Comparison of ENCODE assay signal across 6 cellular contexts in the genomic region with DNA sequence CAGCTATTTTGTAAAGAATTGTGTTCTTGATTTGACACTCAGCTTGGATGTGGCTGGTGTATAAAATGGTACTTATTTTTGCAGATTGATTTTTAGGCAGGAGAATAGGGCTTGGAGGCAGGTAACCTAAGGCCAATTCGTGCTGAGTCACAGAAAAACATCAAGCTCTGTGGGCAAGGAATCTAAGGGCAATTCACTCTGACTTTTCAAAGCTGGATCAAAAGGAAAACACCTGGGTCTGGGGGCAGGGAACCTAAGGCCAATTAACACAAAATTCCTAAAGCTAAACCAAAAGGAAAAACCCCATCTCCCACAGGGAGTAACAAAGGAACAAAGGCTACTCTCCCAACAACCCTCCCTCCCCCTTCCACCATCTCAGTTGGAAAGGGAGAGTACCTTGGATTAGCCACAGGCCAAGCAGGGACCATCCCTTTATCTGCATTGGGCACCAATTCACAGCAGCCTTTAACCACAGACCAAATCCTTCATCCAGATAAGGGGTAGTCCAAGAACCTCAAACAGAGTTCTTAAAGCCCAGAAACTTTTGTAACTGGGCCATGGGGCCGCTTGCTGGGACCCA.
A peak's percentile ranks its signal among the peaks of the same experiment; 100 is the strongest.
DNase-seq lines count a peak whose midpoint lies in the region; ATAC-seq, FAIRE-seq and TF ChIP-seq lines count a peak whose summit lies in the region.
"Not testable (repeated sequence)": the region's sequence is repeated elsewhere in the genome, so short reads cannot be mapped to it uniquely, and the experiment has no call there.

No MANE protein-coding gene starts in this region.

- not testable (repeated sequence) for H3K4me3 Mint-ChIP-seq in WTC11, endodermal cell, neural progenitor cell

- not testable (repeated sequence) for H3K27ac Mint-ChIP-seq in WTC11, endodermal cell, neural progenitor cell

- peaks cover 17% of the 10 kb centered on the region for H3F3A ChIP-seq in neural progenitor cell (ENCODE audit: low read depth)

- 50% methylated on average over 1 of the region's 2 CpGs; no CpG with 5 or more reads in 1 of the 2 experiments for WGBS in endodermal cell (ENCODE audit: insufficient coverage in 1 of 2, insufficient read length in 1 of 2), 2 experiments

- not testable (repeated sequence) for H3K36me3 Mint-ChIP-seq in WTC11; endodermal cell (ENCODE audit: low read depth); neural progenitor cell

- not testable (repeated sequence) for H3K9me3 ChIP-seq in HUES6 (ENCODE audit: control insufficient read depth, insufficient read depth, low read depth, low read length); endodermal cell (ENCODE audit: control insufficient read depth, low read length); neural progenitor cell (ENCODE audit: low read depth)

- H3K27ac ChIP-seq in HUES6 (ENCODE audit: low read depth, low read length) (0 out of 2 replicates have a peak overlapping the region, but pooled peaks have one; percentile 26), neural progenitor cell (peak overlapping the region; percentile 84)
- H3K27ac ChIP-seq in endodermal cell (ENCODE audit: low read depth, low read length) = not testable (repeated sequence)

- not testable (repeated sequence) for H4K20me1 ChIP-seq in neural progenitor cell (ENCODE audit: low read depth)

- POLR2A ChIA-PET in WTC11 (lab: Charles Lee) = not testable (repeated sequence)

- not testable (repeated sequence) for H3K27me3 Mint-ChIP-seq in WTC11 (ENCODE audit: low read depth); neural progenitor cell (ENCODE audit: insufficient read depth, low read depth)
- H3K27me3 Mint-ChIP-seq in endodermal cell (ENCODE audit: insufficient read depth) = peaks cover 22% of the 10 kb centered on the region

- H3K4me3 ChIP-seq in HUES6 (ENCODE audit: low read depth, low read length); endodermal cell (ENCODE audit: low read length); neural progenitor cell: not testable (repeated sequence)

- not testable (repeated sequence) for H3K9me3 Mint-ChIP-seq in WTC11, endodermal cell, neural progenitor cell

- TF ChIP-seq POLR2A in GM12892 (IDR thresholded peaks at IDR 0.05; ENCODE audit: low read depth, low read length) = not testable (repeated sequence)

- CTCF ChIA-PET in WTC11 (lab: Charles Lee) = not testable (repeated sequence)

- not testable (repeated sequence) for H3K4me1 ChIP-seq in HUES6 (ENCODE audit: control insufficient read depth, insufficient read depth, low read length); endodermal cell (ENCODE audit: control insufficient read depth, insufficient read depth, low read length); neural progenitor cell

- H2AFZ ChIP-seq in neural progenitor cell (replicated peaks) = not testable (repeated sequence)

- H3K4me2 ChIP-seq in neural progenitor cell = not testable (repeated sequence)

- not testable (repeated sequence) for DNase-seq in GM12892 (ENCODE audit: insufficient read length)
- DNase-seq in WTC11 (ENCODE audit: low spot score) = peak; percentile 10
- DNase-seq in endodermal cell = peak; percentile 78
- peak; percentile 9 for DNase-seq in iPS DF 4.7 (ENCODE audit: extremely low read depth, low spot score)
- DNase-seq in neural progenitor cell (ENCODE audit: low spot score) = peak; percentile 78

- H3K27me3 ChIP-seq in HUES6 (ENCODE audit: control insufficient read depth, insufficient read depth, low read length); endodermal cell (ENCODE audit: control insufficient read depth, insufficient read depth, low read length, poor library complexity, severe bottlenecking); neural progenitor cell: not testable (repeated sequence)

- FAIRE-seq in GM12892 (lab: Jason Lieb, UNC) = peak; percentile 27

- ATAC-seq in WTC11 = peak; percentile 99

- H3K9ac ChIP-seq in HUES6 (ENCODE audit: low read length); endodermal cell (ENCODE audit: extremely low read depth, low read length, poor library complexity, severe bottlenecking); neural progenitor cell: not testable (repeated sequence)

- peaks cover 10% of the 10 kb centered on the region for H3K4me1 Mint-ChIP-seq in WTC11
- not testable (repeated sequence) for H3K4me1 Mint-ChIP-seq in endodermal cell, neural progenitor cell

- not testable (repeated sequence) for H3K79me2 ChIP-seq in neural progenitor cell (ENCODE audit: low read depth)

- TF ChIP-seq CTCF in WTC11 (IDR thresholded peaks at IDR 0.05); endodermal cell (conservative IDR thresholded peaks at IDR 0.05); neural progenitor cell (IDR thresholded peaks at IDR 0.05): not testable (repeated sequence)

- H3K36me3 ChIP-seq in HUES6 (ENCODE audit: control insufficient read depth, insufficient read depth, low read length); endodermal cell (ENCODE audit: control insufficient read depth, insufficient read depth, low read length); neural progenitor cell: not testable (repeated sequence)
